7 cellular contexts compared by ENCODE assay signal in genomic region chr1:21344098-21344749, GRCh38. TPM values are rescaled to one million over a fixed set of nuclear protein-coding genes. Genes with fewer than 3 reads are reported as not detected.
A peak's percentile ranks its signal among the peaks of the same experiment; 100 is the strongest.
DNase-seq lines count a peak whose midpoint lies in the region; ATAC-seq and TF ChIP-seq lines count a peak whose summit lies in the region.

No MANE protein-coding gene starts in this region.

- peaks cover 46% of the 10 kb centered on the region for H3K4me1 Mint-ChIP-seq in activated CD4-positive, alpha-beta memory T cell treated with anti-CD3 and anti-CD28 coated beads for 36 hours (ENCODE audit: low read depth)
- peaks cover 51% of the 10 kb centered on the region for H3K4me1 Mint-ChIP-seq in stimulated activated memory B cell treated with anti-CD40 and anti-IgM and Interleukin-4, amounts not matched to agents 10 μg/mL and 1 μg/mL and 100 μg/mL, for 72 hours

- no peaks in the 10 kb centered on the region for H3K27me3 Mint-ChIP-seq in activated CD4-positive, alpha-beta memory T cell treated with anti-CD3 and anti-CD28 coated beads for 36 hours
- no peaks in the 10 kb centered on the region for H3K27me3 Mint-ChIP-seq in stimulated activated memory B cell treated with anti-CD40 and anti-IgM and Interleukin-4, amounts not matched to agents 10 μg/mL and 1 μg/mL and 100 μg/mL, for 72 hours

- H3K4me3 ChIP-seq in HFF-Myc (replicated peaks; ENCODE audit: low read depth, low read length) (peak overlapping the region; percentile 71), iPS-15b (ENCODE audit: low read depth, low read length) (peak overlapping the region; percentile 78)

- CTCF ChIA-PET in activated CD4-positive, alpha-beta memory T cell treated with anti-CD3 and anti-CD28 coated beads for 36 hours (lab: Charles Lee) = interaction anchor here (1.0 to 4.7 kb wide), 13 partner anchors 10 to 126 kb away, joined by 3 to 41 read pairs (median 8); no protein-coding TSS in a partner anchor

- POLR2A ChIA-PET in activated CD4-positive, alpha-beta memory T cell treated with anti-CD3 and anti-CD28 coated beads for 36 hours (lab: Charles Lee) = interaction anchor here (0.8 to 4.9 kb wide), 8 partner anchors 8 to 963 kb away, joined by 3 to 50 read pairs (median 6); no protein-coding TSS in a partner anchor

- intact Hi-C loops in activated CD4-positive, alpha-beta memory T cell treated with anti-CD3 and anti-CD28 coated beads for 36 hours (cut with micrococcal nuclease) = no loop called here

- peak overlapping the region; percentile 91 for H3K4me3 Mint-ChIP-seq in activated CD4-positive, alpha-beta memory T cell treated with anti-CD3 and anti-CD28 coated beads for 36 hours
- peak overlapping the region; percentile 86 for H3K4me3 Mint-ChIP-seq in stimulated activated memory B cell treated with anti-CD40 and anti-IgM and Interleukin-4, amounts not matched to agents 10 μg/mL and 1 μg/mL and 100 μg/mL, for 72 hours

- peaks cover 24% of the 10 kb centered on the region for H3K36me3 Mint-ChIP-seq in activated CD4-positive, alpha-beta memory T cell treated with anti-CD3 and anti-CD28 coated beads for 36 hours
- peaks cover 8% of the 10 kb centered on the region for H3K36me3 Mint-ChIP-seq in stimulated activated memory B cell treated with anti-CD40 and anti-IgM and Interleukin-4, amounts not matched to agents 10 μg/mL and 1 μg/mL and 100 μg/mL, for 72 hours

- peak overlapping the region; percentile 94 for H3K27ac Mint-ChIP-seq in activated CD4-positive, alpha-beta memory T cell treated with anti-CD3 and anti-CD28 coated beads for 36 hours
- H3K27ac Mint-ChIP-seq in stimulated activated memory B cell treated with anti-CD40 and anti-IgM and Interleukin-4, amounts not matched to agents 10 μg/mL and 1 μg/mL and 100 μg/mL, for 72 hours = no peak overlapping the region

- TF ChIP-seq CTCF in HFF-Myc (IDR thresholded peaks at IDR 0.05; ENCODE audit: low read depth, low read length, missing control alignments) = no peak

- H3K27me3 ChIP-seq in iPS-15b (ENCODE audit: control insufficient read depth, insufficient read depth, low read length) = peaks cover 18% of the 10 kb centered on the region

- no peak for ATAC-seq in stimulated activated memory B cell treated with anti-CD40 and anti-IgM and Interleukin-4, amounts not matched to agents 10 μg/mL and 1 μg/mL and 100 μg/mL, for 72 hours
- ATAC-seq in esophagus mucosa (no peak), GM18907 (IDR thresholded peaks at IDR 0.05; ENCODE audit: unreplicated experiment) (no peak), GM19035 (IDR thresholded peaks at IDR 0.05; ENCODE audit: unreplicated experiment) (no peak)

- no peaks in the 10 kb centered on the region for H3K4me1 ChIP-seq in iPS-15b (ENCODE audit: control insufficient read depth, insufficient read depth, low read length)

- H3K9me3 ChIP-seq in iPS-15b (ENCODE audit: control insufficient read depth, insufficient read depth, low read length) = no peaks in the 10 kb centered on the region

- H3K36me3 ChIP-seq in iPS-15b (ENCODE audit: control insufficient read depth, insufficient read depth, low read length) = no peaks in the 10 kb centered on the region

- H3K9ac ChIP-seq in iPS-15b (ENCODE audit: low read depth, low read length) = peak overlapping the region; percentile 24

- DNase-seq in HFF-Myc (ENCODE audit: extremely low read depth, low read depth) = no peak
- no peak for DNase-seq in activated CD4-positive, alpha-beta memory T cell treated with anti-CD3 and anti-CD28 coated beads for 36 hours

- no peaks in the 10 kb centered on the region for H3K9me3 Mint-ChIP-seq in activated CD4-positive, alpha-beta memory T cell treated with anti-CD3 and anti-CD28 coated beads for 36 hours
- no peaks in the 10 kb centered on the region for H3K9me3 Mint-ChIP-seq in stimulated activated memory B cell treated with anti-CD40 and anti-IgM and Interleukin-4, amounts not matched to agents 10 μg/mL and 1 μg/mL and 100 μg/mL, for 72 hours

RNA-seq across cellular contexts. Expression of gene ECE1, which starts 54.0 kb away (rescaled TPM):
- 100 to 1,000 TPM; 137 to 144 TPM for total RNA-seq in activated CD4-positive, alpha-beta memory T cell treated with anti-CD3 and anti-CD28 coated beads for 36 hours
- 18.2 TPM for total RNA-seq in esophagus mucosa
